In genomic region chr6:52609968-52610367, GRCh38 we compare ENCODE assay signal across 16 cellular contexts. TPM values are rescaled to one million over a fixed set of nuclear protein-coding genes. Genes with fewer than 3 reads are reported as not detected.
A peak's percentile ranks its signal among the peaks of the same experiment; 100 is the strongest.
DNase-seq lines count a peak whose midpoint lies in the region; TF ChIP-seq lines count a peak whose summit lies in the region.
"Had no signal": no experiment of that assay in that cellular context is flagged by ENCODE, and none has a peak within 500 bp of the region (broad histone marks: within the 10 kb centered on the region; RNA-seq: fewer than 3 reads in every experiment).

No MANE protein-coding gene starts in this region.

- H4K5ac ChIP-seq in H9 (ENCODE audit: insufficient read length, low read depth, low read length) = no peak overlapping the region

- no peaks in the 10 kb centered on the region; a peak in 1 of 7 replicates for H3K36me3 Mint-ChIP-seq in H9 (ENCODE audit: insufficient read depth in 1 of 3, low read depth in 3 of 3)

- H4K20me1 ChIP-seq in smooth muscle cell (ENCODE audit: low read depth) = no peaks in the 10 kb centered on the region
- H4K20me1 ChIP-seq in H9 (ENCODE audit: control insufficient read depth, insufficient read depth, insufficient read length) = no peaks in the 10 kb centered on the region
- H4K20me1 ChIP-seq: BLaER1 had no signal

- TF ChIP-seq CTCF in foreskin fibroblast (IDR thresholded peaks at IDR 0.05; ENCODE audit: low read depth, low read length) (no peak), smooth muscle cell (IDR thresholded peaks at IDR 0.05; ENCODE audit: borderline replicate concordance, insufficient read depth, poor library complexity, severe bottlenecking) (no peak), H9 (conservative IDR thresholded peaks at IDR 0.05) (no peak)

- H3K14ac ChIP-seq in H9 (ENCODE audit: insufficient read depth, low read length) = no peak overlapping the region

- no peak overlapping the region for H2BK20ac ChIP-seq in H9 (ENCODE audit: low read depth, low read length, poor library complexity, severe bottlenecking)

- H3K9me3 Mint-ChIP-seq in H9 = peaks cover 2 to 3% of the 10 kb centered on the region in 2 experiments; a peak in 3 of 5 replicates

- no peak overlapping the region for H2BK15ac ChIP-seq in H9 (ENCODE audit: low read depth, low read length)

- peaks cover 15% of the 10 kb centered on the region for H3F3A ChIP-seq in smooth muscle cell (ENCODE audit: low read depth)

- no peak overlapping the region for H3K4me3 ChIP-seq in foreskin fibroblast (ENCODE audit: low read depth in 1 of 2, low read length in 2 of 2)
- H3K4me3 ChIP-seq in smooth muscle cell = no peak overlapping the region
- H3K4me3 ChIP-seq: BLaER1, HAP-1 had no signal

- H3K56ac ChIP-seq in H9 (ENCODE audit: insufficient read length, low read depth, low read length) = no peak overlapping the region

- no peak overlapping the region for H3K18ac ChIP-seq in H9 (ENCODE audit: insufficient read length, low read depth, low read length)

- H3K4ac ChIP-seq in H9 (ENCODE audit: low read depth, low read length) = no peak overlapping the region

- no peak overlapping the region for H3K4me2 ChIP-seq in smooth muscle cell
- no peak overlapping the region for H3K4me2 ChIP-seq in H9 (ENCODE audit: insufficient read depth, insufficient read length, low read length)
- H3K4me2 ChIP-seq: BLaER1 had no signal

- no peak overlapping the region for H3K23ac ChIP-seq in H9 (ENCODE audit: insufficient read length, low read depth, low read length)

- no peak overlapping the region for H2AK5ac ChIP-seq in H9 (ENCODE audit: insufficient read length, low read length)

- H3K79me2 ChIP-seq in smooth muscle cell (ENCODE audit: low read depth) (no peaks in the 10 kb centered on the region), H9 (ENCODE audit: insufficient read depth, low read length) (no peaks in the 10 kb centered on the region)

- H4K8ac ChIP-seq in H9 (replicated peaks; ENCODE audit: insufficient read length, low read depth, low read length) = no peak overlapping the region

- no peak overlapping the region for H3T11ph ChIP-seq in H9 (ENCODE audit: low read length)

- H3K27ac ChIP-seq in smooth muscle cell (ENCODE audit: low read depth) = peak overlapping the region; percentile 84
- H3K27ac ChIP-seq in H9 (ENCODE audit: insufficient read length, low read depth, low read length) = no peak overlapping the region
- H3K27ac ChIP-seq: 22Rv1, BLaER1 had no signal

- H4K91ac ChIP-seq in H9 (ENCODE audit: insufficient read length, low read depth, low read length) = no peak overlapping the region

- no peaks in the 10 kb centered on the region for H3K23me2 ChIP-seq in H9 (ENCODE audit: insufficient read length, low read depth, low read length, poor library complexity, severe bottlenecking)

- no peaks in the 10 kb centered on the region for H3K27me3 ChIP-seq in smooth muscle cell (ENCODE audit: low read depth)
- H3K27me3 ChIP-seq in H9 (ENCODE audit: insufficient read depth, low read length) = no peaks in the 10 kb centered on the region
- H3K27me3 ChIP-seq: BLaER1 had no signal

- WGBS in smooth muscle cell (ENCODE audit: low lambda C conversion rate) = 32% methylated on average over 3 of the region's 3 CpGs
- no CpG with 5 or more reads among the region's 3 CpGs for WGBS in H9 (ENCODE audit: extremely low coverage, insufficient read length, low lambda C conversion rate)

- H3K9ac ChIP-seq in smooth muscle cell (ENCODE audit: low read depth) (no peak overlapping the region), H9 (ENCODE audit: extremely low read depth, insufficient read length, low read length) (no peak overlapping the region)
- H3K9ac ChIP-seq: BLaER1 had no signal

- no peak overlapping the region for H2BK120ac ChIP-seq in H9 (ENCODE audit: low read depth, low read length, poor library complexity, severe bottlenecking)

- H3K79me1 ChIP-seq in H9 (ENCODE audit: insufficient read depth, low read depth, low read length, poor library complexity, severe bottlenecking) = no peaks in the 10 kb centered on the region

- peaks cover 3 to 8% of the 10 kb centered on the region in 2 experiments; a peak in 3 of 4 replicates for H3K4me1 Mint-ChIP-seq in H9

- H2BK12ac ChIP-seq in H9 (ENCODE audit: insufficient read length, low read depth, low read length) = no peak overlapping the region

- no peaks in the 10 kb centered on the region for H3K9me3 ChIP-seq in smooth muscle cell (replicated peaks; ENCODE audit: low read depth)
- H3K9me3 ChIP-seq in H9 (ENCODE audit: control insufficient read depth, low read depth, low read length) = no peaks in the 10 kb centered on the region
- H3K9me3 ChIP-seq: HAP-1 had no signal

- H2BK5ac ChIP-seq in H9 (ENCODE audit: insufficient read length, low read length) = no peak overlapping the region

- no peaks in the 10 kb centered on the region for H3K36me3 ChIP-seq in smooth muscle cell (ENCODE audit: low read depth)
- H3K36me3 ChIP-seq: BLaER1, HAP-1 had no signal

- H3K27ac Mint-ChIP-seq in H9 = no peak overlapping the region; a peak in 1 of 7 replicates

- H3K4me3 Mint-ChIP-seq in H9 = no peak overlapping the region

- H3K27me3 Mint-ChIP-seq in H9 (ENCODE audit: low read depth) = no peaks in the 10 kb centered on the region; the same call in 1 of the 2 replicates

- DNase-seq in DMS153 (lab: John Stamatoyannopoulos, UW) (peak; percentile 34), DMS153 treated with DMSO at 0.1 percent for 48 hours (lab: John Stamatoyannopoulos, UW; ENCODE audit: unreplicated experiment) (no peak), amniotic epithelial cell (ENCODE audit: low read depth) (peak; percentile 40), foreskin fibroblast (peak; percentile 50 to 64), smooth muscle cell (lab: John Stamatoyannopoulos, UW; ENCODE audit: unreplicated experiment) (no peak), H9 (no peak)
- no peak for DNase-seq in stimulated activated CD4-positive, alpha-beta T cell treated with anti-CD3 and anti-CD28 coated beads, Interleukin-4, amount 100 ng/mL, for 4 hours
- no peak for DNase-seq in NK-92 treated with Interleukin-12 subunit alpha and Interleukin-12 subunit beta, amount 100 ng/mL, for 24 hours (lab: John Stamatoyannopoulos, UW)
- DNase-seq: EL, NCI-H1048, NCI-H1694 treated with DMSO at 0.1 percent for 48 hours, NCI-H345, NCI-H526 treated with DMSO at 0.1 percent for 48 hours had no signal

- H2AFZ ChIP-seq in smooth muscle cell (ENCODE audit: low read depth) (no peak overlapping the region), H9 (ENCODE audit: low read length) (no peak overlapping the region)

- H3K4me1 ChIP-seq in smooth muscle cell (ENCODE audit: low read depth) = peaks cover 7% of the 10 kb centered on the region
- H3K4me1 ChIP-seq in H9 (ENCODE audit: insufficient read depth, low read length) = peaks cover 4% of the 10 kb centered on the region
- H3K4me1 ChIP-seq: BLaER1 had no signal

RNA-seq across cellular contexts. Expression of gene TRAM2, which starts 33.1 kb away (rescaled TPM):
- total RNA-seq in smooth muscle cell = 32.0 and 35.6 TPM in 2 replicates
- polyA plus RNA-seq in smooth muscle cell = 17.2 and 18.2 TPM in 2 replicates
- total RNA-seq in H9 (2021) = 20.5 and 21.2 TPM in 2 replicates

Comparison
In these comparisons a context has a peak if more than half of its experiments do, and no peak if none do; other contexts are left out.
1. DNase-seq: peak in DMS153 (single experiment), amniotic epithelial cell (single experiment) and foreskin fibroblast (2 of 2); none in DMS153 treated with DMSO at 0.1 percent for 48 hours (single experiment), smooth muscle cell (single experiment), stimulated activated CD4-positive, alpha-beta T cell treated with anti-CD3 and anti-CD28 coated beads, Interleukin-4, amount 100 ng/mL, for 4 hours (0 of 2), H9 (single experiment) and NK-92 treated with Interleukin-12 subunit alpha and Interleukin-12 subunit beta, amount 100 ng/mL, for 24 hours (single experiment).